14 cellular contexts compared by ENCODE assay signal in genomic region chr6:90440586-90441338, GRCh38.
"Had no signal": no experiment of that assay in that cellular context is flagged by ENCODE, and none has a peak within 500 bp of the region (broad histone marks: within the 10 kb centered on the region; RNA-seq: fewer than 3 reads in every experiment).

No MANE protein-coding gene starts in this region.

- DNase-seq: activated CD8-positive, alpha-beta memory T cell treated with anti-CD3 and anti-CD28 coated beads, Interleukin-2, amount 50 U/mL, for 48 hours; activated CD8-positive, alpha-beta T cell treated with anti-CD3 and anti-CD28 coated beads for 36 hours; activated naive CD4-positive, alpha-beta T cell treated with anti-CD3 and anti-CD28 coated beads, Interleukin-2, amount 10 ng/mL, durations not matched to agents 7 days and 5 days; hippocampal formation; kidney glomerular epithelial cell; nephron progenitor cell; psoas muscle; right lobe of liver; spleen; stimulated activated CD4-positive, alpha-beta T cell treated with anti-CD3 and anti-CD28 coated beads, Interleukin-1b, Interleukin-23, amount 100 ng/mL, for 48 hours; stimulated activated naive CD4-positive, alpha-beta T cell; upper lobe of left lung had no signal

- ATAC-seq: activated CD4-positive, CD25-positive, alpha-beta regulatory T cell treated with anti-CD3 and anti-CD28 coated beads, Interleukin-2, amount 50 U/mL, for 24 hours; activated CD8-positive, alpha-beta T cell treated with anti-CD3 and anti-CD28 coated beads for 36 hours; psoas muscle; right lobe of liver had no signal

- H3K4me3 Mint-ChIP-seq: activated CD8-positive, alpha-beta T cell treated with anti-CD3 and anti-CD28 coated beads for 36 hours; activated naive CD4-positive, alpha-beta T cell treated with anti-CD3 and anti-CD28 coated beads, Interleukin-2, amount 10 ng/mL, durations not matched to agents 7 days and 5 days; nephron progenitor cell; T-helper 2 cell treated with Interferon-gamma antibody and Interleukin-4, amounts not matched to agents 5 μg/mL and 100 μg/mL, for 36 hours had no signal

- H3K4me3 ChIP-seq: psoas muscle, right lobe of liver, spleen, upper lobe of left lung had no signal

- H3K36me3 ChIP-seq: right lobe of liver, spleen, upper lobe of left lung had no signal

- H3K27me3 ChIP-seq: right lobe of liver, spleen, upper lobe of left lung had no signal

- H3K9me3 ChIP-seq: psoas muscle, right lobe of liver, spleen, upper lobe of left lung had no signal

- H3K27ac Mint-ChIP-seq: activated CD8-positive, alpha-beta T cell treated with anti-CD3 and anti-CD28 coated beads for 36 hours; activated naive CD4-positive, alpha-beta T cell treated with anti-CD3 and anti-CD28 coated beads, Interleukin-2, amount 10 ng/mL, durations not matched to agents 7 days and 5 days; nephron progenitor cell; T-helper 2 cell treated with Interferon-gamma antibody and Interleukin-4, amounts not matched to agents 5 μg/mL and 100 μg/mL, for 36 hours had no signal

- H3K4me1 ChIP-seq: psoas muscle, right lobe of liver, spleen, upper lobe of left lung had no signal

- H3K9me3 Mint-ChIP-seq: activated naive CD4-positive, alpha-beta T cell treated with anti-CD3 and anti-CD28 coated beads, Interleukin-2, amount 10 ng/mL, durations not matched to agents 7 days and 5 days; nephron progenitor cell; T-helper 2 cell treated with Interferon-gamma antibody and Interleukin-4, amounts not matched to agents 5 μg/mL and 100 μg/mL, for 36 hours had no signal

- H3K27ac ChIP-seq: psoas muscle, right lobe of liver, spleen, upper lobe of left lung had no signal

- H3K27me3 Mint-ChIP-seq: activated CD8-positive, alpha-beta T cell treated with anti-CD3 and anti-CD28 coated beads for 36 hours had no signal
